ENCODE assay signal across 1 cellular context in genomic region chr19:1362385-1363257, GRCh38.
TF ChIP-seq lines count a peak whose summit lies in the region.

No MANE protein-coding gene starts in this region.

TF ChIP-seq in IMR-90, 13 proteins besides CTCF, POLR2A, EP300 and RAD21 (continued from another document):
- TF ChIP-seq, protein P1, sequence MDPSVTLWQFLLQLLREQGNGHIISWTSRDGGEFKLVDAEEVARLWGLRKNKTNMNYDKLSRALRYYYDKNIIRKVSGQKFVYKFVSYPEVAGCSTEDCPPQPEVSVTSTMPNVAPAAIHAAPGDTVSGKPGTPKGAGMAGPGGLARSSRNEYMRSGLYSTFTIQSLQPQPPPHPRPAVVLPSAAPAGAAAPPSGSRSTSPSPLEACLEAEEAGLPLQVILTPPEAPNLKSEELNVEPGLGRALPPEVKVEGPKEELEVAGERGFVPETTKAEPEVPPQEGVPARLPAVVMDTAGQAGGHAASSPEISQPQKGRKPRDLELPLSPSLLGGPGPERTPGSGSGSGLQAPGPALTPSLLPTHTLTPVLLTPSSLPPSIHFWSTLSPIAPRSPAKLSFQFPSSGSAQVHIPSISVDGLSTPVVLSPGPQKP (IDR thresholded peaks at IDR 0.05; ENCODE audit: borderline replicate concordance, low read depth, low read length): no peak
- no peak for TF ChIP-seq USF2 (IDR thresholded peaks at IDR 0.05; ENCODE audit: low read depth, low read length)
- no peak for TF ChIP-seq SMC3 (IDR thresholded peaks at IDR 0.05; ENCODE audit: low read depth, low read length)
